ENCODE assay signal across 1 cellular context in the genomic region with DNA sequence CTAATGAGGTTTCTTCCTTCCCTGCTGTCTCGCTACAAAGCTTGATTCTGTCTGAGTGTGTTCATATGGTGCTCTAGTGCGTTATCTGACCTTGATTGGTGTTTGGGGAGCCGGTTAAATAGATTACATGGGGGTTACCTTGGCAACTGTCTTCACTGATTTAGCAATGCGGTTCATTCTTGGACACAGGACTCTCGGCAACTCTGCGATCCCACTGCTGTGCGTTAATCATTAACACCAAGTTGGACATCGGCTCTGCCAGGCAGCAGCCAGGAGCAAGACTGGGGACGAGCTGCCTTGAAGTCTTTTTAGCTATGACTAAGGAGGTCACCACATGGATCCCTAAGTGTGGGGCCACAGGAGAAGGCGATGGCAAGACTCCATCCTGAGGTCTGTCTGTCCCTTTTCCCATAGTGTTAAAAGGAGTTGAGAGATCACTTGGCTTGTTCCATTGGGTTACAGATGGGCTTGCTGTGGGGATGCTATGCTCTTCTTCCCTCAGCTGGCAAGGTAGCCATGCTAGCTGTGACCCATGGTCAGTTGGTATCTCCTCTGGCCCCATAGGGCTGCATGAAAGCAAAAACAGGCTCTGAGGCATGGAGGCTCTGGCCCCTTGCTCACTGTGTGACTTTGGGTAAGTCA.
TF ChIP-seq lines count a peak whose summit lies in the region.

No MANE protein-coding gene starts in this region.

TF ChIP-seq in SK-N-SH, 30 proteins besides CTCF, POLR2A, EP300 and RAD21:
- TF ChIP-seq, protein P1, sequence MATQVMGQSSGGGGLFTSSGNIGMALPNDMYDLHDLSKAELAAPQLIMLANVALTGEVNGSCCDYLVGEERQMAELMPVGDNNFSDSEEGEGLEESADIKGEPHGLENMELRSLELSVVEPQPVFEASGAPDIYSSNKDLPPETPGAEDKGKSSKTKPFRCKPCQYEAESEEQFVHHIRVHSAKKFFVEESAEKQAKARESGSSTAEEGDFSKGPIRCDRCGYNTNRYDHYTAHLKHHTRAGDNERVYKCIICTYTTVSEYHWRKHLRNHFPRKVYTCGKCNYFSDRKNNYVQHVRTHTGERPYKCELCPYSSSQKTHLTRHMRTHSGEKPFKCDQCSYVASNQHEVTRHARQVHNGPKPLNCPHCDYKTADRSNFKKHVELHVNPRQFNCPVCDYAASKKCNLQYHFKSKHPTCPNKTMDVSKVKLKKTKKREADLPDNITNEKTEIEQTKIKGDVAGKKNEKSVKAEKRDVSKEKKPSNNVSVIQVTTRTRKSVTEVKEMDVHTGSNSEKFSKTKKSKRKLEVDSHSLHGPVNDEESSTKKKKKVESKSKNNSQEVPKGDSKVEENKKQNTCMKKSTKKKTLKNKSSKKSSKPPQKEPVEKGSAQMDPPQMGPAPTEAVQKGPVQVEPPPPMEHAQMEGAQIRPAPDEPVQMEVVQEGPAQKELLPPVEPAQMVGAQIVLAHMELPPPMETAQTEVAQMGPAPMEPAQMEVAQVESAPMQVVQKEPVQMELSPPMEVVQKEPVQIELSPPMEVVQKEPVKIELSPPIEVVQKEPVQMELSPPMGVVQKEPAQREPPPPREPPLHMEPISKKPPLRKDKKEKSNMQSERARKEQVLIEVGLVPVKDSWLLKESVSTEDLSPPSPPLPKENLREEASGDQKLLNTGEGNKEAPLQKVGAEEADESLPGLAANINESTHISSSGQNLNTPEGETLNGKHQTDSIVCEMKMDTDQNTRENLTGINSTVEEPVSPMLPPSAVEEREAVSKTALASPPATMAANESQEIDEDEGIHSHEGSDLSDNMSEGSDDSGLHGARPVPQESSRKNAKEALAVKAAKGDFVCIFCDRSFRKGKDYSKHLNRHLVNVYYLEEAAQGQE (IDR thresholded peaks at IDR 0.05; ENCODE audit: low read depth, low read length) = no peak
- TF ChIP-seq GATA2 (CRISPR knock-in tag; IDR thresholded peaks at IDR 0.05) = peak; percentile 58
- TF ChIP-seq ELF1 (IDR thresholded peaks at IDR 0.05) = no peak
- TF ChIP-seq FOXJ3 (CRISPR knock-in tag; IDR thresholded peaks at IDR 0.05) = peak; percentile 63
- 0 out of 2 replicates have a peak, but pooled peaks have one; percentile 17 for TF ChIP-seq MXI1 (IDR thresholded peaks at IDR 0.05; ENCODE audit: low read depth, low read length)
- no peak for TF ChIP-seq POLR2AphosphoS5 (IDR thresholded peaks at IDR 0.05; ENCODE audit: low read depth, low read length)
